ENCODE assay signal across 8 cellular contexts in the genomic region with DNA sequence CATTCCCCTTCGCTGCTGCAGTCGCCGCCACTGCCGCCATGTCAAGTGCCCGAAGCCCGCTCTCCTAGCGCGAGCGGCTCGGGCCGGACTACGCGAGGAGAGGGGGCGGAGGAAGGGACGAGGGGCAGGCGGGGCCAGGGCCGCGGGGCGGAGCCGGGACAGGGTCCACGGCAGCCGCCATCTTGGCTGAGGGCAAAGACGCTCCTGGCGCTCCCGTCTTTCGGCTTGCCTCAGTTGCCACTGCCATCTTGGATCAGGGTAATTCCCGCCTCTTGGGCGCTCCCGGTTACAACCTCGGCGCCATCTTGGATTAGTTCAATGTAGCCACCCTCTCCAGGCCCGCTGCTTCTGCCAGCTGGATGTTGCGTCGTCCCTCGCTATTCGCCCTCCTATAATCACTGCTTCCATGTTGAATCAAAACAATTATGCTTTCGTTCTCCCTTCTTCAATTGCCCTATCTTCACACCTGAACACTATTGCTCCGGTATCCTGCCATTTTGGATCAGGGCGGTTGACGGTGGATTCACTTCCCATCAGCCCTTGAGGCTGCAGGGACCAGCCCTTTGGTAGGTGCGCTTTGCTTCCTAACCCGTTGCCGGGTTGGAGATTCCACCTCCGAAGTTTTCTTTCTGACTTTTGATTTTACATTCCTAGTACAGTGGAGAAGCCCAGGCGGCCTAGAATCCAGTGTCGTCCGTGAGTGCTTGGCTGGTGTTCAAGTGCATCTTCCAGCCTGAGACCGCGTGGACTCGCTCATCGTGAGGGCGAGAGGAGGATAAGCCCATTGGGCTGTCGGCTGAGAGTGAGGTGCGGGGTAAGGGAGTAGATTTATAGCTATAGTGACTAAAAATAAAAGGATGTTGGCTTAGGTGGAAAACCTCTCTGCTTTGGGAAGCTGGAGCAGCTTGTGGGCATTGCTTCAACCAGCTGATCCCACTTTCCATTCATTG. TPM values are rescaled to one million over a fixed set of nuclear protein-coding genes. Genes with fewer than 3 reads are reported as not detected.
A peak's percentile ranks its signal among the peaks of the same experiment; 100 is the strongest.
DNase-seq lines count a peak whose midpoint lies in the region; ATAC-seq lines count a peak whose summit lies in the region.

TSS of gene HACD2 (minus strand) at position 66 of the 950 bp plus-strand sequence. CDS start at position 40, 26 bp downstream.

- H3K4me3 Mint-ChIP-seq in CD8-positive, alpha-beta memory T cell = peak within 1 kb of the TSS in 1 of 7 donors; percentile 89

- no peaks in the 10 kb centered on the region for H3K27me3 Mint-ChIP-seq in CD8-positive, alpha-beta memory T cell

- peak; percentile 91 to 94 (median 92) for DNase-seq in CD8-positive, alpha-beta memory T cell
- DNase-seq in HS-5 (ENCODE audit: low read depth) = peak; percentile 95
- peak; percentile 92 for DNase-seq in NK-92 treated with Interleukin-12 subunit alpha and Interleukin-12 subunit beta, amount 100 ng/mL, for 24 hours (lab: John Stamatoyannopoulos, UW)
- DNase-seq in activated CD8-positive, alpha-beta memory T cell treated with anti-CD3 and anti-CD28 coated beads for 24 hours = peak; percentile 97
- DNase-seq in effector memory CD4-positive, alpha-beta T cell = peak; percentile 85 to 91 (median 91)
- peak; percentile 98 for DNase-seq in lung microvascular endothelial cell (ENCODE audit: low read depth in 2 of 2)
- DNase-seq in stimulated activated CD4-positive, alpha-beta T cell treated with anti-CD3 and anti-CD28 coated beads, TNF-alpha, amount 100 ng/mL, for 48 hours (ENCODE audit: low read depth in 3 of 3) = peak; percentile 88 to 95 (median 92)

- peaks cover 18% of the 10 kb centered on the region for H3K4me1 ChIP-seq in CD8-positive, alpha-beta memory T cell (ENCODE audit: insufficient read depth, low read length)
- peaks cover 6% of the 10 kb centered on the region for H3K4me1 ChIP-seq in effector memory CD4-positive, alpha-beta T cell (ENCODE audit: control insufficient read depth, insufficient read depth, low read length, poor library complexity, severe bottlenecking)

- no peaks in the 10 kb centered on the region for H3K36me3 ChIP-seq in CD8-positive, alpha-beta memory T cell (ENCODE audit: insufficient read depth, low read length)
- peaks cover 6% of the 10 kb centered on the region for H3K36me3 ChIP-seq in effector memory CD4-positive, alpha-beta T cell (ENCODE audit: control insufficient read depth, insufficient read depth, low read length)

- H3K4me1 Mint-ChIP-seq in CD8-positive, alpha-beta memory T cell = peaks cover 23 to 39% (median 30%) of the 10 kb centered on the region in 3 donors

- no peaks in the 10 kb centered on the region for H3K9me3 ChIP-seq in CD8-positive, alpha-beta memory T cell (ENCODE audit: low read length)
- H3K9me3 ChIP-seq in effector memory CD4-positive, alpha-beta T cell (ENCODE audit: control insufficient read depth, low read length) = no peaks in the 10 kb centered on the region

- CTCF ChIA-PET in CD8-positive, alpha-beta memory T cell (lab: Charles Lee) = interaction anchor here (2.8 kb wide), 1 partner anchor 25 kb away, joined by 12 read pairs; no protein-coding TSS in a partner anchor

- peaks cover 15 to 25% (median 19%) of the 10 kb centered on the region in 3 donors for H3K36me3 Mint-ChIP-seq in CD8-positive, alpha-beta memory T cell

- peak; percentile 69 for ATAC-seq in GM19468 (IDR thresholded peaks at IDR 0.05; ENCODE audit: extremely low read depth, unreplicated experiment)

- peak within 1 kb of the TSS; percentile 57 to 91 (median 75) for H3K27ac Mint-ChIP-seq in CD8-positive, alpha-beta memory T cell

- peak within 1 kb of the TSS; percentile 64 for H3K27ac ChIP-seq in CD8-positive, alpha-beta memory T cell (ENCODE audit: low read depth, low read length)
- H3K27ac ChIP-seq in effector memory CD4-positive, alpha-beta T cell (ENCODE audit: insufficient read depth, low read length, poor library complexity, severe bottlenecking) = peak within 1 kb of the TSS; percentile 79

- POLR2A ChIA-PET in CD8-positive, alpha-beta memory T cell (lab: Charles Lee) = interaction anchor here (0.6 to 1.1 kb wide), 2 partner anchors 1203 to 1903 kb away, joined by 3 read pairs; partner anchors contain the start of gene MIX23

- H3K27me3 ChIP-seq in CD8-positive, alpha-beta memory T cell (ENCODE audit: insufficient read depth, low read length, poor library complexity, severe bottlenecking) = no peaks in the 10 kb centered on the region
- no peaks in the 10 kb centered on the region for H3K27me3 ChIP-seq in effector memory CD4-positive, alpha-beta T cell (replicated peaks; ENCODE audit: control insufficient read depth, insufficient read depth, low read length, poor library complexity, severe bottlenecking)

- peaks cover 0 to 11% (median 6%) of the 10 kb centered on the region in 5 donors for H3K9me3 Mint-ChIP-seq in CD8-positive, alpha-beta memory T cell

- H3K4me3 ChIP-seq in CD8-positive, alpha-beta memory T cell (ENCODE audit: low read length) = peak within 1 kb of the TSS; percentile 100
- peak within 1 kb of the TSS; percentile 80 for H3K4me3 ChIP-seq in effector memory CD4-positive, alpha-beta T cell (ENCODE audit: insufficient read depth, low read depth, low read length, poor library complexity, severe bottlenecking)

RNA-seq across cellular contexts. Expression of gene HACD2, which starts in this region (rescaled TPM):
- total RNA-seq in CD8-positive, alpha-beta memory T cell = 10 to 100 TPM; 33.0 to 33.3 TPM
- 25.9 TPM for polyA plus RNA-seq in CD8-positive, alpha-beta memory T cell
- 13.5 and 22.4 TPM in 2 replicates for total RNA-seq in lung microvascular endothelial cell

Comparison
In these comparisons a context has a peak if more than half of its experiments do, and no peak if none do; other contexts are left out.
1. Peak in every context shown above with its lines: DNase-seq, ATAC-seq, H3K4me3 ChIP-seq and H3K27ac ChIP-seq.